25 cellular contexts compared by ENCODE assay signal in genomic region chr20:59669451-59669850, GRCh38.
"Had no signal": no experiment of that assay in that cellular context is flagged by ENCODE, and none has a peak within 500 bp of the region (broad histone marks: within the 10 kb centered on the region; RNA-seq: fewer than 3 reads in every experiment).

No MANE protein-coding gene starts in this region.

- H3K36me3 Mint-ChIP-seq: mesothelial cell of epicardium; naive B cell; natural killer cell treated with Interleukin-12 subunit alpha and Interleukin-12 subunit beta and Interleukin-15 and Interleukin-18, amount 100 ng/mL, for 72 hours; type B pancreatic cell had no signal

- H3K4me3 ChIP-seq: colonic mucosa, gastrocnemius medialis, mucosa of descending colon, right lobe of liver, stomach, thyroid gland, uterus had no signal

- H3K9me3 ChIP-seq: colonic mucosa, gastrocnemius medialis, mucosa of descending colon, neutrophil, right lobe of liver, stomach, thyroid gland, uterus had no signal

- H3K27ac ChIP-seq: colonic mucosa, gastrocnemius medialis, neutrophil, parathyroid adenoma, right lobe of liver, stomach, thyroid gland, uterus had no signal

- H3K9ac ChIP-seq: parathyroid adenoma had no signal

- H3K4me3 Mint-ChIP-seq: effector memory CD8-positive, alpha-beta T cell; mesothelial cell of epicardium; naive B cell; natural killer cell treated with Interleukin-12 subunit alpha and Interleukin-12 subunit beta and Interleukin-15 and Interleukin-18, amount 100 ng/mL, for 72 hours; neural crest cell; type B pancreatic cell had no signal

- H3K27ac Mint-ChIP-seq: effector memory CD8-positive, alpha-beta T cell; mesothelial cell of epicardium; naive B cell; natural killer cell treated with Interleukin-12 subunit alpha and Interleukin-12 subunit beta and Interleukin-15 and Interleukin-18, amount 100 ng/mL, for 72 hours; progenitor cell of endocrine pancreas; type B pancreatic cell had no signal

- H3K9me3 Mint-ChIP-seq: effector memory CD8-positive, alpha-beta T cell; natural killer cell treated with Interleukin-12 subunit alpha and Interleukin-12 subunit beta and Interleukin-15 and Interleukin-18, amount 100 ng/mL, for 72 hours; neural crest cell; type B pancreatic cell had no signal

- H3K36me3 ChIP-seq: colonic mucosa, gastrocnemius medialis, neutrophil, right lobe of liver, stomach, thyroid gland, uterus had no signal

- H3K4me1 Mint-ChIP-seq: mesothelial cell of epicardium, naive B cell had no signal

- H2AFZ ChIP-seq: parathyroid adenoma had no signal

- H3K27me3 ChIP-seq: colonic mucosa, neutrophil, right lobe of liver, thyroid gland, uterus had no signal

- H3K79me2 ChIP-seq: parathyroid adenoma had no signal

- DNase-seq: colonic mucosa; dermis blood vessel endothelial cell; effector memory CD8-positive, alpha-beta T cell; erythroblast; gastrocnemius medialis; kidney; mesenchymal stem cell; mucosa of descending colon; naive B cell; right lobe of liver; small intestine; stimulated activated CD4-positive, alpha-beta T cell treated with anti-CD3 and anti-CD28 coated beads, Interleukin-15, amount 100 ng/mL, for 24 hours; stimulated activated CD4-positive, alpha-beta T cell treated with anti-CD3 and anti-CD28 coated beads, Interleukin-2, amount 100 ng/mL, for 48 hours; stimulated activated naive CD4-positive, alpha-beta T cell; stomach; thyroid gland; uterus had no signal

- ATAC-seq: effector memory CD8-positive, alpha-beta T cell; gastrocnemius medialis; left lobe of liver; mucosa of descending colon; natural killer cell treated with Interleukin-12 subunit alpha and Interleukin-12 subunit beta and Interleukin-15 and Interleukin-18, amount 100 ng/mL, for 72 hours; right lobe of liver had no signal

- H3K4me1 ChIP-seq: colonic mucosa, gastrocnemius medialis, parathyroid adenoma, right lobe of liver, stomach, thyroid gland, uterus had no signal
